Comparison of ENCODE assay signal across 8 cellular contexts in genomic region chr6:44431118-44431725, GRCh38. TPM values are rescaled to one million over a fixed set of nuclear protein-coding genes. Genes with fewer than 3 reads are reported as not detected.
DNase-seq lines count a peak whose midpoint lies in the region; ATAC-seq and TF ChIP-seq lines count a peak whose summit lies in the region.

No MANE protein-coding gene starts in this region.

- peak overlapping the region; percentile 45 for H3K27ac Mint-ChIP-seq in memory B cell
- no peak overlapping the region for H3K27ac Mint-ChIP-seq in T-helper 2 cell treated with Interferon-gamma antibody and Interleukin-4, amounts not matched to agents 5 μg/mL and 100 μg/mL, for 36 hours

- H3K4me1 ChIP-seq in upper lobe of right lung = no peaks in the 10 kb centered on the region

- H3K9me3 Mint-ChIP-seq in memory B cell = no peaks in the 10 kb centered on the region
- H3K9me3 Mint-ChIP-seq in T-helper 2 cell treated with Interferon-gamma antibody and Interleukin-4, amounts not matched to agents 5 μg/mL and 100 μg/mL, for 36 hours = no peaks in the 10 kb centered on the region

- intact Hi-C loops in upper lobe of right lung (cut with DNase I) = no loop called here

- no peak overlapping the region for H3K4me3 Mint-ChIP-seq in memory B cell
- H3K4me3 Mint-ChIP-seq in T-helper 2 cell treated with Interferon-gamma antibody and Interleukin-4, amounts not matched to agents 5 μg/mL and 100 μg/mL, for 36 hours = no peak overlapping the region

- peaks cover 45% of the 10 kb centered on the region for H3K36me3 ChIP-seq in upper lobe of right lung

- peak; percentile 39 for DNase-seq in AG09319 (ENCODE audit: extremely low read depth, low read depth)
- peak; percentile 72 for DNase-seq in MV-4-11 (lab: John Stamatoyannopoulos, UW)
- peak; percentile 8 for DNase-seq in T1000 (lab: John Stamatoyannopoulos, UW)
- peak; percentile 7 for DNase-seq in effector CD4-positive, alpha-beta T cell
- DNase-seq in memory B cell (ENCODE audit: low spot score in 2 of 2) = peak in 1 of 2 donors; percentile 9
- DNase-seq in upper lobe of right lung = no peak
- DNase-seq in T-helper 2 cell treated with Interferon-gamma antibody and Interleukin-4, amounts not matched to agents 5 μg/mL and 100 μg/mL, for 36 hours (ENCODE audit: low spot score) = no peak

- peaks cover 2% of the 10 kb centered on the region for H3K4me1 Mint-ChIP-seq in memory B cell
- H3K4me1 Mint-ChIP-seq in T-helper 2 cell treated with Interferon-gamma antibody and Interleukin-4, amounts not matched to agents 5 μg/mL and 100 μg/mL, for 36 hours (ENCODE audit: low read depth) = no peaks in the 10 kb centered on the region

- no peaks in the 10 kb centered on the region for H3K27me3 ChIP-seq in upper lobe of right lung

- H3K4me3 ChIP-seq in upper lobe of right lung = no peak overlapping the region

- H3K27ac ChIP-seq in upper lobe of right lung = no peak overlapping the region

- ATAC-seq in memory B cell (ENCODE audit: low read depth) (peak; percentile 52), upper lobe of right lung (peak; percentile 77)

- no peaks in the 10 kb centered on the region for H3K9me3 ChIP-seq in upper lobe of right lung

- TF ChIP-seq CTCF in AG09319 (IDR thresholded peaks at IDR 0.05; ENCODE audit: low read depth, low read length) (peak; percentile 62), GM12873 (IDR thresholded peaks at IDR 0.05; ENCODE audit: insufficient read depth, low read depth, low read length, missing control alignments) (peak; percentile 62), upper lobe of right lung (IDR thresholded peaks at IDR 0.05) (peak; percentile 70)

- no peaks in the 10 kb centered on the region for H3K27me3 Mint-ChIP-seq in memory B cell
- no peaks in the 10 kb centered on the region for H3K27me3 Mint-ChIP-seq in T-helper 2 cell treated with Interferon-gamma antibody and Interleukin-4, amounts not matched to agents 5 μg/mL and 100 μg/mL, for 36 hours (ENCODE audit: low read depth)

- H3K36me3 Mint-ChIP-seq in memory B cell = peaks cover 20% of the 10 kb centered on the region
- H3K36me3 Mint-ChIP-seq in T-helper 2 cell treated with Interferon-gamma antibody and Interleukin-4, amounts not matched to agents 5 μg/mL and 100 μg/mL, for 36 hours (ENCODE audit: low read depth) = peaks cover 40% of the 10 kb centered on the region

RNA-seq across cellular contexts. Expression of gene CDC5L, which starts 43.7 kb away (rescaled TPM):
- total RNA-seq in upper lobe of right lung = 17.8 TPM

Comparison
In these comparisons a context has a peak if more than half of its experiments do, and no peak if none do; other contexts are left out.
1. DNase-seq: peak in AG09319 (single experiment), MV-4-11 (single experiment), T1000 (single experiment) and effector CD4-positive, alpha-beta T cell (single experiment); none in upper lobe of right lung (single experiment) and T-helper 2 cell treated with Interferon-gamma antibody and Interleukin-4, amounts not matched to agents 5 μg/mL and 100 μg/mL, for 36 hours (single experiment).
2. Peak in every context shown above with its lines, with median percentiles within 50 percentile points of each other: CTCF ChIP-seq.